ENCODE assay signal across 8 cellular contexts in genomic region chr12:53492188-53492587, GRCh38. TPM values are rescaled to one million over a fixed set of nuclear protein-coding genes. Genes with fewer than 3 reads are reported as not detected.
DNase-seq lines count a peak whose midpoint lies in the region; ATAC-seq and TF ChIP-seq lines count a peak whose summit lies in the region.
"Had no signal": no experiment of that assay in that cellular context is flagged by ENCODE, and none has a peak within 500 bp of the region (broad histone marks: within the 10 kb centered on the region; RNA-seq: fewer than 3 reads in every experiment).

No MANE protein-coding gene starts in this region.

- peaks cover 28% of the 10 kb centered on the region for H3K4me1 Mint-ChIP-seq in T-helper 17 cell

- no peak for TF ChIP-seq POLR2A in gastrocnemius medialis (IDR thresholded peaks at IDR 0.05)

- H3K27me3 ChIP-seq in H7 (ENCODE audit: control insufficient read depth, insufficient read depth, low read length): no peaks in the 10 kb centered on the region
- no peaks in the 10 kb centered on the region for H3K27me3 ChIP-seq in gastrocnemius medialis

- H3K27me3 Mint-ChIP-seq in T-helper 17 cell: no peaks in the 10 kb centered on the region

- peak overlapping the region; percentile 48 for H3K4me3 ChIP-seq in H7 (ENCODE audit: insufficient read depth, low read depth, low read length)
- peak overlapping the region; percentile 47 to 54 for H3K4me3 ChIP-seq in foreskin fibroblast (ENCODE audit: low read depth in 1 of 2, low read length in 2 of 2)
- peak overlapping the region; percentile 71 to 83 (median 78) for H3K4me3 ChIP-seq in gastrocnemius medialis

- no peak for ATAC-seq in T-helper 17 cell
- ATAC-seq in gastrocnemius medialis: peak; percentile 1 to 8
- no peak for ATAC-seq in HG02852 (IDR thresholded peaks at IDR 0.05; ENCODE audit: unreplicated experiment)
- ATAC-seq in HG03432 (IDR thresholded peaks at IDR 0.05; ENCODE audit: unreplicated experiment): no peak

- peaks cover 13 to 14% of the 10 kb centered on the region in 2 donors for H3K4me1 ChIP-seq in gastrocnemius medialis

- in situ Hi-C loops in gastrocnemius medialis (cut with MboI; ENCODE audit: low sequenced_read_pairs in 4 of 4): no loop called here

- H3K9me3 ChIP-seq in T-helper 17 cell (ENCODE audit: control insufficient read depth, low read length, poor library complexity, severe bottlenecking): no peaks in the 10 kb centered on the region
- no peaks in the 10 kb centered on the region for H3K9me3 ChIP-seq in gastrocnemius medialis

- DNase-seq in H7: peak; percentile 64
- no peak for DNase-seq in T-helper 17 cell
- no peak for DNase-seq in foreskin fibroblast
- DNase-seq in gastrocnemius medialis: no peak
- no peak for DNase-seq in NCI-H2196 (lab: John Stamatoyannopoulos, UW; ENCODE audit: unreplicated experiment)
- DNase-seq: activated effector memory CD4-positive, alpha-beta T cell treated with anti-CD3 and anti-CD28 coated beads, Interleukin-2, amount 50 U/mL, for 16 hours had no signal

- H3K27ac Mint-ChIP-seq in T-helper 17 cell: peak overlapping the region; percentile 63

- TF ChIP-seq CTCF in foreskin fibroblast (IDR thresholded peaks at IDR 0.05; ENCODE audit: low read depth, low read length) (no peak), gastrocnemius medialis (IDR thresholded peaks at IDR 0.05 in 4 of 5, conservative IDR thresholded peaks at IDR 0.05 in 1 of 5) (no peak)

- no peaks in the 10 kb centered on the region; the same call in none of the 2 replicates for H3K36me3 ChIP-seq in H7 (replicated peaks; ENCODE audit: control insufficient read depth, insufficient read depth, low read length)
- H3K36me3 ChIP-seq in gastrocnemius medialis: no peaks in the 10 kb centered on the region

- peak overlapping the region; percentile 94 for H3K4me3 Mint-ChIP-seq in T-helper 17 cell

- intact Hi-C loops in gastrocnemius medialis (cut with DNase I; ENCODE audit: low total_unique reads): no loop called here

- peak overlapping the region; percentile 75 to 83 (median 76) for H3K27ac ChIP-seq in gastrocnemius medialis

- peaks cover 2% of the 10 kb centered on the region for H3K36me3 Mint-ChIP-seq in T-helper 17 cell (ENCODE audit: low read depth)

RNA-seq across cellular contexts. Expression of gene MAP3K12, which starts 7.1 kb away (rescaled TPM):
- 8.0 and 8.7 TPM in 2 replicates for total RNA-seq in H7 (2014; rRNA removed; shearing (Covaris generic))
- 10 to 100 TPM; 25.5 to 28.6 TPM for total RNA-seq in T-helper 17 cell
- 1 to 10 TPM; 1.1 to 9.9 (median 3.8) TPM for total RNA-seq in gastrocnemius medialis

RNA-seq across cellular contexts. Expression of gene TARBP2, which starts 8.9 kb away (rescaled TPM):
- total RNA-seq in H7 (2014; rRNA removed; shearing (Covaris generic)): 76.4 and 80.5 TPM in 2 replicates
- total RNA-seq in T-helper 17 cell (10 to 100 TPM; 28.4 to 29.3 TPM), gastrocnemius medialis (10 to 100 TPM in 2 of 4 donors, 1 to 10 TPM in 2; 6.8 to 17.4 (median 11.6) TPM)

RNA-seq across cellular contexts. Expression of gene NPFF, which starts 15.1 kb away (rescaled TPM):
- total RNA-seq in H7 (2014; rRNA removed; shearing (Covaris generic)): not detected in 2 replicates
- total RNA-seq in T-helper 17 cell (not detected), gastrocnemius medialis (not detected)

RNA-seq across cellular contexts. Expression of gene PCBP2, which starts 40.3 kb away (rescaled TPM):
- 196 and 207 TPM in 2 replicates for total RNA-seq in H7 (2014; rRNA removed; shearing (Covaris generic))
- total RNA-seq in T-helper 17 cell: 1,000 to 10,000 TPM; 1,028 to 1,089 TPM
- total RNA-seq in gastrocnemius medialis: 100 to 1,000 TPM; 113 to 257 (median 191) TPM

RNA-seq across cellular contexts. Expression of gene PRR13, which starts 50.7 kb away (rescaled TPM):
- 87.1 and 130 TPM in 2 replicates for total RNA-seq in H7 (2014; rRNA removed; shearing (Covaris generic))
- 100 to 1,000 TPM; 168 to 188 TPM for total RNA-seq in T-helper 17 cell
- total RNA-seq in gastrocnemius medialis: 10 to 100 TPM; 40.3 to 90.4 (median 74.2) TPM

Comparison
In these comparisons a context has a peak if more than half of its experiments do, and no peak if none do; other contexts are left out.
1. ATAC-seq: peak in gastrocnemius medialis (2 of 2); none in T-helper 17 cell (single experiment), HG02852 (single experiment) and HG03432 (single experiment).
2. Peak in every context shown above with its lines, with median percentiles within 50 percentile points of each other: H3K4me3 ChIP-seq.